In genomic region chr1:41842282-41842681, GRCh38 we compare ENCODE assay signal across 1 cellular context.
TF ChIP-seq lines count a peak whose summit lies in the region.

No MANE protein-coding gene starts in this region.

TF ChIP-seq in HepG2, 621 proteins besides CTCF, POLR2A, EP300 and RAD21 (continued from another document):
- TF ChIP-seq, protein P1, sequence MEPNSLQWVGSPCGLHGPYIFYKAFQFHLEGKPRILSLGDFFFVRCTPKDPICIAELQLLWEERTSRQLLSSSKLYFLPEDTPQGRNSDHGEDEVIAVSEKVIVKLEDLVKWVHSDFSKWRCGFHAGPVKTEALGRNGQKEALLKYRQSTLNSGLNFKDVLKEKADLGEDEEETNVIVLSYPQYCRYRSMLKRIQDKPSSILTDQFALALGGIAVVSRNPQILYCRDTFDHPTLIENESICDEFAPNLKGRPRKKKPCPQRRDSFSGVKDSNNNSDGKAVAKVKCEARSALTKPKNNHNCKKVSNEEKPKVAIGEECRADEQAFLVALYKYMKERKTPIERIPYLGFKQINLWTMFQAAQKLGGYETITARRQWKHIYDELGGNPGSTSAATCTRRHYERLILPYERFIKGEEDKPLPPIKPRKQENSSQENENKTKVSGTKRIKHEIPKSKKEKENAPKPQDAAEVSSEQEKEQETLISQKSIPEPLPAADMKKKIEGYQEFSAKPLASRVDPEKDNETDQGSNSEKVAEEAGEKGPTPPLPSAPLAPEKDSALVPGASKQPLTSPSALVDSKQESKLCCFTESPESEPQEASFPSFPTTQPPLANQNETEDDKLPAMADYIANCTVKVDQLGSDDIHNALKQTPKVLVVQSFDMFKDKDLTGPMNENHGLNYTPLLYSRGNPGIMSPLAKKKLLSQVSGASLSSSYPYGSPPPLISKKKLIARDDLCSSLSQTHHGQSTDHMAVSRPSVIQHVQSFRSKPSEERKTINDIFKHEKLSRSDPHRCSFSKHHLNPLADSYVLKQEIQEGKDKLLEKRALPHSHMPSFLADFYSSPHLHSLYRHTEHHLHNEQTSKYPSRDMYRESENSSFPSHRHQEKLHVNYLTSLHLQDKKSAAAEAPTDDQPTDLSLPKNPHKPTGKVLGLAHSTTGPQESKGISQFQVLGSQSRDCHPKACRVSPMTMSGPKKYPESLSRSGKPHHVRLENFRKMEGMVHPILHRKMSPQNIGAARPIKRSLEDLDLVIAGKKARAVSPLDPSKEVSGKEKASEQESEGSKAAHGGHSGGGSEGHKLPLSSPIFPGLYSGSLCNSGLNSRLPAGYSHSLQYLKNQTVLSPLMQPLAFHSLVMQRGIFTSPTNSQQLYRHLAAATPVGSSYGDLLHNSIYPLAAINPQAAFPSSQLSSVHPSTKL (CRISPR knock-in tag; IDR thresholded peaks at IDR 0.05), result no peak
- no peak for TF ChIP-seq NR3C1 (CRISPR knock-in tag; IDR thresholded peaks at IDR 0.05)
